Comparison of ENCODE assay signal across 22 cellular contexts in the genomic region with DNA sequence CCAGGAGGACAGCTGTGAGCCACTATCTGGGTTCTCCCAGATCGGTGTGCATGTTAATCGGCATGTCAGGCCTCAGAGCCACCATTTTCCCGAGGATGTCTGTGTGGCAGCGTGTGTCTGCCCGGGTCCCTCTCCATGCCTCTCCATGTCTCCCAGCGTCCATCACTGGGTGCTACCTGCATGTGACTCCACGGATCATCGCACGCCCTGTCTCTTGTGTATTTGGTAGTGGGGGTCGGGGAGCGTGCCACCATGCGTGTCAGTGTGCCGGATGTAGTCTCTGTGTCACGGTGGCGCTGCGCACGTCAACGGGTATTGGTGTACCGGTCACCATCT. TPM values are rescaled to one million over a fixed set of nuclear protein-coding genes. Genes with fewer than 3 reads are reported as not detected.
DNase-seq lines count a peak whose midpoint lies in the region; ATAC-seq and TF ChIP-seq lines count a peak whose summit lies in the region.
"Had no signal": no experiment of that assay in that cellular context is flagged by ENCODE, and none has a peak within 500 bp of the region (broad histone marks: within the 10 kb centered on the region; RNA-seq: fewer than 3 reads in every experiment).

No MANE protein-coding gene starts in this region.

- no peak for TF ChIP-seq EP300 in sigmoid colon (IDR thresholded peaks at IDR 0.05)

- DNase-seq in heart right ventricle (no peak), Right ventricle myocardium inferior (ENCODE audit: missing footprints) (no peak), fibroblast of lung (ENCODE audit: low read depth in 2 of 2) (no peak), sigmoid colon (no peak), uterus (no peak), DMS53 treated with DMSO at 0.1 percent for 48 hours (lab: John Stamatoyannopoulos, UW; ENCODE audit: unreplicated experiment) (no peak), T-helper 17 cell (no peak)
- DNase-seq: HFFc6; Kasumi-1; left colon; NCI-H187; NCI-H510A treated with DMSO at 0.1 percent for 48 hours; PC-9; stimulated activated CD4-positive, alpha-beta T cell treated with anti-CD3 and anti-CD28 coated beads, Interleukin-12 subunit alpha, Interleukin-12 subunit beta, amount 100 ng/mL, for 4 hours; SW 1271 had no signal

- ATAC-seq in heart right ventricle (no peak), Right ventricle myocardium inferior (no peak), T-helper 17 cell (no peak), HG02763 (IDR thresholded peaks at IDR 0.05; ENCODE audit: unreplicated experiment) (no peak)
- ATAC-seq: A549, left colon had no signal

- H3K4me3 Mint-ChIP-seq in T-helper 17 cell = no peak overlapping the region
- H3K4me3 Mint-ChIP-seq: activated naive CD4-positive, alpha-beta T cell treated with anti-CD3 and anti-CD28 coated beads, Interleukin-2, amount 50 U/mL, for 24 hours; HFFc6 had no signal

- TF ChIP-seq POLR2A in sigmoid colon (IDR thresholded peaks at IDR 0.05) = no peak
- no peak for TF ChIP-seq POLR2A in uterus (IDR thresholded peaks at IDR 0.05)

- peaks cover 33% of the 10 kb centered on the region for H3K27me3 Mint-ChIP-seq in T-helper 17 cell
- H3K27me3 Mint-ChIP-seq: activated naive CD4-positive, alpha-beta T cell treated with anti-CD3 and anti-CD28 coated beads, Interleukin-2, amount 50 U/mL, for 24 hours had no signal

- H3K9ac ChIP-seq in fibroblast of lung (ENCODE audit: insufficient read depth, low read length) = peak overlapping the region; percentile 59

- H3K27ac ChIP-seq in heart right ventricle (peak overlapping the region in 9 of 10 donors; percentile 86 to 96 (median 93)), fibroblast of lung (ENCODE audit: insufficient read depth, low read length) (peak overlapping the region; percentile 82), sigmoid colon (peak overlapping the region; percentile 92 to 98 (median 98)), uterus (peak overlapping the region; percentile 95 to 99)
- H3K27ac ChIP-seq: A549, epithelial cell of prostate, PC-9 had no signal

- no peak overlapping the region for H3K27ac Mint-ChIP-seq in T-helper 17 cell
- H3K27ac Mint-ChIP-seq: activated naive CD4-positive, alpha-beta T cell treated with anti-CD3 and anti-CD28 coated beads, Interleukin-2, amount 50 U/mL, for 24 hours; HFFc6 had no signal

- H3K79me2 ChIP-seq in fibroblast of lung (ENCODE audit: control insufficient read depth, insufficient read depth, low read length) = peaks cover 95% of the 10 kb centered on the region

- H3K36me3 Mint-ChIP-seq in T-helper 17 cell (ENCODE audit: low read depth) = peaks cover 4% of the 10 kb centered on the region
- H3K36me3 Mint-ChIP-seq: activated naive CD4-positive, alpha-beta T cell treated with anti-CD3 and anti-CD28 coated beads, Interleukin-2, amount 50 U/mL, for 24 hours had no signal

- H3K9me3 ChIP-seq in heart right ventricle (no peaks in the 10 kb centered on the region), fibroblast of lung (ENCODE audit: control insufficient read depth, insufficient read depth, low read depth, low read length) (no peaks in the 10 kb centered on the region), sigmoid colon (no peaks in the 10 kb centered on the region), uterus (no peaks in the 10 kb centered on the region), T-helper 17 cell (ENCODE audit: control insufficient read depth, low read length, poor library complexity, severe bottlenecking) (no peaks in the 10 kb centered on the region)
- H3K9me3 ChIP-seq: A549 had no signal

- peaks cover 18 to 78% (median 48%) of the 10 kb centered on the region in 9 donors for H3K4me1 ChIP-seq in heart right ventricle
- H3K4me1 ChIP-seq in fibroblast of lung (ENCODE audit: control insufficient read depth, extremely low read depth, insufficient read depth, low read length) = peaks cover 18% of the 10 kb centered on the region
- H3K4me1 ChIP-seq in sigmoid colon = peaks cover 0 to 93% (median 89%) of the 10 kb centered on the region in 4 donors
- peaks cover 0 to 22% of the 10 kb centered on the region in 2 donors for H3K4me1 ChIP-seq in uterus
- H3K4me1 ChIP-seq: A549 had no signal

- WGBS in heart right ventricle, 2 donors = 86 to 87% methylated on average over 19 of the region's 19 CpGs
- 91 to 92% methylated on average over 19 of the region's 19 CpGs for WGBS in sigmoid colon, 2 donors

- H3K4me3 ChIP-seq in heart right ventricle = peak overlapping the region in 3 of 10 donors; percentile 43 to 47 (median 45)
- peak overlapping the region in 2 of 4 experiments; percentile 19 to 49 for H3K4me3 ChIP-seq in fibroblast of lung (replicated peaks in 1 of 4; ENCODE audit: control extremely low read depth in 1 of 4, insufficient read depth in 1 of 4, low read depth in 3 of 4, low read length in 4 of 4)
- peak overlapping the region in 3 of 4 donors; percentile 37 to 51 (median 49) for H3K4me3 ChIP-seq in sigmoid colon
- peak overlapping the region in 1 of 2 donors; percentile 46 for H3K4me3 ChIP-seq in uterus
- H3K4me3 ChIP-seq: A549, hepatocyte, PC-9 had no signal

- H3K36me3 ChIP-seq in heart right ventricle (peaks cover 0 to 17% (median 7%) of the 10 kb centered on the region in 9 donors), fibroblast of lung (ENCODE audit: control insufficient read depth, insufficient read depth, low read length) (peaks cover 11% of the 10 kb centered on the region), sigmoid colon (peaks cover 0 to 6% (median 0%) of the 10 kb centered on the region in 4 donors), uterus (no peaks in the 10 kb centered on the region)

- peaks cover 4% of the 10 kb centered on the region for H3K4me1 Mint-ChIP-seq in T-helper 17 cell

- H3K4me2 ChIP-seq in fibroblast of lung (ENCODE audit: extremely low read depth, insufficient read depth, low read length) = peak overlapping the region; percentile 87
- H3K4me2 ChIP-seq: A549, PC-9 had no signal

- peaks cover 0 to 8% (median 0%) of the 10 kb centered on the region in 7 donors for H3K27me3 ChIP-seq in heart right ventricle
- no peaks in the 10 kb centered on the region for H3K27me3 ChIP-seq in fibroblast of lung (ENCODE audit: control insufficient read depth, insufficient read depth, low read length)
- no peaks in the 10 kb centered on the region for H3K27me3 ChIP-seq in sigmoid colon
- no peaks in the 10 kb centered on the region for H3K27me3 ChIP-seq in uterus

- intact Hi-C loops in heart right ventricle (cut with DNase I) = no loop called here
- intact Hi-C loops in Right ventricle myocardium inferior (cut with DNase I) = no loop called here
- intact Hi-C loops in sigmoid colon (cut with DNase I) = no loop called here
- intact Hi-C loops in uterus (cut with DNase I; ENCODE audit: low total_unique reads) = no loop called here

- H4K20me1 ChIP-seq in fibroblast of lung (ENCODE audit: control insufficient read depth, extremely low read depth, insufficient read depth, low read length) = no peaks in the 10 kb centered on the region

- TF ChIP-seq CTCF in heart right ventricle (IDR thresholded peaks at IDR 0.05) (no peak), fibroblast of lung (conservative IDR thresholded peaks at IDR 0.05 in 1 of 2, IDR thresholded peaks at IDR 0.05 in 1 of 2; ENCODE audit: low read depth in 1 of 2, low read length in 2 of 2) (no peak), sigmoid colon (IDR thresholded peaks at IDR 0.05) (no peak), uterus (IDR thresholded peaks at IDR 0.05) (no peak)

- H2AFZ ChIP-seq in fibroblast of lung (ENCODE audit: low read length) = no peak overlapping the region
- H2AFZ ChIP-seq: hepatocyte, PC-9 had no signal

RNA-seq across cellular contexts. Expression of gene NFIX, which starts 5.9 kb away (rescaled TPM):
- total RNA-seq in heart right ventricle = 100 to 1,000 TPM; 111 to 162 (median 145) TPM
- 10 to 100 TPM; 16.8 to 34.2 TPM for polyA plus RNA-seq in heart right ventricle
- total RNA-seq in Right ventricle myocardium inferior = 159 TPM
- total RNA-seq in fibroblast of lung = 55.2 and 74.8 TPM in 2 replicates
- polyA plus RNA-seq in fibroblast of lung = 35.7 and 75.9 TPM in 2 replicates
- 139 and 196 TPM in 2 replicates for polyA plus RNA-seq in fibroblast of lung (2012)
- polyA minus RNA-seq in fibroblast of lung (ENCODE audit: low replicate concordance) = 272 and 385 TPM in 2 replicates
- total RNA-seq in sigmoid colon = 100 to 1,000 TPM in 1 of 4 donors, 10 to 100 TPM in 3; 44.1 to 104 (median 58.5) TPM
- polyA plus RNA-seq in sigmoid colon = 10 to 100 TPM; 10.6 to 28.2 (median 22.2) TPM
- 100 to 1,000 TPM in 2 of 4 donors, 10 to 100 TPM in 2; 27.4 to 381 (median 78.4) TPM for total RNA-seq in uterus
- under 1 TPM; 0.75 to 0.86 TPM for total RNA-seq in T-helper 17 cell

RNA-seq across cellular contexts. Expression of gene DAND5, which starts 31.8 kb away (rescaled TPM):
- total RNA-seq in heart right ventricle (10 to 100 TPM in 5 of 10 donors, 1 to 10 TPM in 5; 7.3 to 14.4 (median 10.1) TPM), Right ventricle myocardium inferior (9.9 TPM), fibroblast of lung (not detected in 2 replicates), sigmoid colon (1 to 10 TPM; 1.2 to 2.0 (median 1.7) TPM), uterus (under 1 TPM in 1 of 4 donors, not detected in 3; 0.14 TPM), T-helper 17 cell (not detected)
- polyA plus RNA-seq in heart right ventricle (1 to 10 TPM in 1 of 2 donors, under 1 TPM in 1; 0.71 to 4.2 TPM), fibroblast of lung (0.03 TPM in 1 of 2 replicates, not detected in the other), sigmoid colon (under 1 TPM in 1 of 3 donors, not detected in 2; 0.13 TPM)
- not detected in 2 replicates for polyA plus RNA-seq in fibroblast of lung (2012)
- not detected in 2 replicates for polyA minus RNA-seq in fibroblast of lung (ENCODE audit: low replicate concordance)
- total RNA-seq: G401, HFFc6, subcutaneous adipose tissue had no signal
- polyA plus RNA-seq: hepatocyte had no signal

RNA-seq across cellular contexts. Expression of gene GADD45GIP1, which starts 44.1 kb away (rescaled TPM):
- 10 to 100 TPM; 18.4 to 33.9 (median 20.9) TPM for total RNA-seq in heart right ventricle
- 100 to 1,000 TPM; 120 to 237 TPM for polyA plus RNA-seq in heart right ventricle
- 33.7 TPM for total RNA-seq in Right ventricle myocardium inferior
- total RNA-seq in fibroblast of lung = 17.7 and 19.7 TPM in 2 replicates
- polyA plus RNA-seq in fibroblast of lung = 19.5 and 28.2 TPM in 2 replicates
- 51.3 and 70.6 TPM in 2 replicates for polyA plus RNA-seq in fibroblast of lung (2012)
- 2.0 and 6.3 TPM in 2 replicates for polyA minus RNA-seq in fibroblast of lung (ENCODE audit: low replicate concordance)
- 10 to 100 TPM; 36.0 to 65.8 (median 53.5) TPM for total RNA-seq in sigmoid colon
- polyA plus RNA-seq in sigmoid colon = 10 to 100 TPM; 23.6 to 32.1 (median 28.2) TPM
- 10 to 100 TPM in 2 of 4 donors, 1 to 10 TPM in 2; 3.3 to 76.8 (median 12.8) TPM for total RNA-seq in uterus
- total RNA-seq in T-helper 17 cell = 1 to 10 TPM; 6.9 to 8.3 TPM

RNA-seq across cellular contexts. Expression of gene RAD23A, which starts 55.5 kb away (rescaled TPM):
- total RNA-seq in heart right ventricle (100 to 1,000 TPM; 138 to 201 (median 148) TPM), Right ventricle myocardium inferior (171 TPM), fibroblast of lung (51.1 and 72.2 TPM in 2 replicates), sigmoid colon (100 to 1,000 TPM in 3 of 4 donors, 10 to 100 TPM in 1; 98.8 to 133 (median 117) TPM), uterus (100 to 1,000 TPM in 1 of 4 donors, 10 to 100 TPM in 3; 13.3 to 105 (median 64.4) TPM), T-helper 17 cell (10 to 100 TPM; 74.1 to 82.1 TPM)
- polyA plus RNA-seq in heart right ventricle (100 to 1,000 TPM; 187 to 289 TPM), fibroblast of lung (46.2 and 62.5 TPM in 2 replicates), sigmoid colon (10 to 100 TPM; 58.7 to 99.3 (median 70.9) TPM)
- polyA plus RNA-seq in fibroblast of lung (2012) = 96.7 and 122 TPM in 2 replicates
- polyA minus RNA-seq in fibroblast of lung (ENCODE audit: low replicate concordance) = 171 and 199 TPM in 2 replicates

Comparison
In these comparisons a context has a peak if more than half of its experiments do, and no peak if none do; other contexts are left out.
1. RNA of gene NFIX, which starts 5.9 kb away (total RNA-seq): 159 TPM in Right ventricle myocardium inferior (single experiment), 111 to 162 TPM in heart right ventricle, 27.4 to 381 TPM in uterus, 55.2 to 74.8 TPM in fibroblast of lung and 44.1 to 104 TPM in sigmoid colon; 0.75 to 0.86 TPM in T-helper 17 cell; every median in the first group is over 10 times any median in the second.
2. Peak in every context shown above with its lines, with median percentiles within 50 percentile points of each other: H3K27ac ChIP-seq.